In the genomic region with DNA sequence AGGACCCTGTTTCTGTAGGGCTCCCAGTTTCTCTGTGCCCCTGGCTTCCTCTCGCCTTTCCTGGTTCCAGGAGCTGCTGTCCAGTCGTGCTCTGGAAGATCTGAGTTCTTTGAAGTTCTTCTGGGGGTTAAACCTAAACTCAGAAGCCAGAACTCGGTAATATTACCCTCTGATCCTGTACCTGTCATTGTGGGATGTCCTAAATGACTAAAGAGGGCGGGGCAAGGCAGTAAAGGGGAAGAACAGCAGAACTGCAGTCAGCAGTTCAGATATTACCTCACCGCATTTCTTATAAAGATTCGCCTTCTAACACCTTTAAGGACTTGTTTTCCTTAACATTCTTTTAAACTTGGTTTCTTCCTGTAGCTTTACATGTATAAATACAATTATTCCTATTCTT, we compare ENCODE assay signal across 14 cellular contexts.
DNase-seq lines count a peak whose midpoint lies in the region; ATAC-seq and TF ChIP-seq lines count a peak whose summit lies in the region.
"Had no signal": no experiment of that assay in that cellular context is flagged by ENCODE, and none has a peak within 500 bp of the region (broad histone marks: within the 10 kb centered on the region; RNA-seq: fewer than 3 reads in every experiment).

No MANE protein-coding gene starts in this region.

- H3K4me3 Mint-ChIP-seq in CD4-positive, alpha-beta T cell, result no peak overlapping the region
- H3K4me3 Mint-ChIP-seq in T-cell, result no peak overlapping the region
- H3K4me3 Mint-ChIP-seq: activated T-cell treated with anti-CD3 and anti-CD28 coated beads, Interleukin-2, amount 50 U/mL, for 4 hours had no signal

- H3K4me1 Mint-ChIP-seq in CD4-positive, alpha-beta T cell (ENCODE audit: low read depth), result peaks cover under 1% of the 10 kb centered on the region
- H3K4me1 Mint-ChIP-seq in T-cell, result peaks cover 1 to 5% (median 1%) of the 10 kb centered on the region in 3 donors

- ATAC-seq in CD4-positive, alpha-beta T cell (ENCODE audit: poor library complexity), result no peak
- peak; percentile 62 for ATAC-seq in GM18519 (IDR thresholded peaks at IDR 0.05; ENCODE audit: low FRiP score, unreplicated experiment)
- ATAC-seq in HG02885 (IDR thresholded peaks at IDR 0.05; ENCODE audit: poor library complexity, unreplicated experiment), result peak; percentile 61
- ATAC-seq in T-cell (replicated peaks in 1 of 4), result no peak
- no peak for ATAC-seq in Right ventricle myocardium superior (ENCODE audit: poor library complexity)

- H3K36me3 ChIP-seq in colonic mucosa, result no peaks in the 10 kb centered on the region

- H3K36me3 Mint-ChIP-seq in CD4-positive, alpha-beta T cell (ENCODE audit: low read depth), result peaks cover 65% of the 10 kb centered on the region
- H3K36me3 Mint-ChIP-seq in T-cell, result peaks cover 42% of the 10 kb centered on the region

- H3K4me3 ChIP-seq in colonic mucosa, result no peak overlapping the region
- H3K4me3 ChIP-seq: BLaER1 treated with 17β-estradiol and CSF1 and Interleukin-3, amounts not matched to agents 10 nM and 100 nM had no signal

- CTCF ChIA-PET in CD4-positive, alpha-beta T cell (lab: Charles Lee), result no interaction called here
- CTCF ChIA-PET in T-cell (lab: Charles Lee), result no interaction called here

- H3K27me3 Mint-ChIP-seq in CD4-positive, alpha-beta T cell, result no peaks in the 10 kb centered on the region
- H3K27me3 Mint-ChIP-seq in T-cell, result no peaks in the 10 kb centered on the region

- no peaks in the 10 kb centered on the region for H3K9me3 ChIP-seq in CD4-positive, alpha-beta T cell (ENCODE audit: control insufficient read depth, low read length)
- H3K9me3 ChIP-seq in colonic mucosa, result no peaks in the 10 kb centered on the region
- H3K9me3 ChIP-seq: BLaER1 treated with 17β-estradiol and CSF1 and Interleukin-3, amounts not matched to agents 10 nM and 100 nM had no signal

- H3K9me3 Mint-ChIP-seq in CD4-positive, alpha-beta T cell, result no peaks in the 10 kb centered on the region
- H3K9me3 Mint-ChIP-seq in T-cell, result no peaks in the 10 kb centered on the region
- H3K9me3 Mint-ChIP-seq: activated T-cell treated with anti-CD3 and anti-CD28 coated beads, Interleukin-2, amount 50 U/mL, for 4 hours had no signal

- peak overlapping the region; percentile 22 for H3K27ac Mint-ChIP-seq in CD4-positive, alpha-beta T cell
- H3K27ac Mint-ChIP-seq in T-cell, result no peak overlapping the region

- H3K27ac ChIP-seq in CD4-positive, alpha-beta T cell (ENCODE audit: low read depth, low read length), result no peak overlapping the region
- H3K27ac ChIP-seq in colonic mucosa, result no peak overlapping the region
- H3K27ac ChIP-seq: BLaER1 treated with 17β-estradiol and CSF1 and Interleukin-3, amounts not matched to agents 10 nM and 100 nM had no signal

- TF ChIP-seq CTCF in CD4-positive, alpha-beta T cell (IDR thresholded peaks at IDR 0.05), result no peak
- TF ChIP-seq CTCF in colonic mucosa (IDR thresholded peaks at IDR 0.05), result no peak

- intact Hi-C loops in CD4-positive, alpha-beta T cell (cut with DNase I, micrococcal nuclease), result no loop called here
- intact Hi-C loops in colonic mucosa (cut with DNase I) (no loop called here), Right ventricle myocardium superior (cut with DNase I) (no loop called here)

- POLR2A ChIA-PET in CD4-positive, alpha-beta T cell (lab: Charles Lee), result no interaction called here
- POLR2A ChIA-PET in T-cell (lab: Charles Lee), result no interaction called here

- no peaks in the 10 kb centered on the region for H3K27me3 ChIP-seq in CD4-positive, alpha-beta T cell (ENCODE audit: control insufficient read depth, insufficient read depth, low read length)
- no peaks in the 10 kb centered on the region for H3K27me3 ChIP-seq in colonic mucosa
- H3K27me3 ChIP-seq: BLaER1 treated with 17β-estradiol and CSF1 and Interleukin-3, amounts not matched to agents 10 nM and 100 nM had no signal

- H3K4me1 ChIP-seq in colonic mucosa, result peaks cover 5% of the 10 kb centered on the region

- no peak overlapping the region for H3K9ac ChIP-seq in colonic mucosa (ENCODE audit: low read depth in 2 of 2, low read length in 2 of 2)
- H3K9ac ChIP-seq: BLaER1 treated with 17β-estradiol and CSF1 and Interleukin-3, amounts not matched to agents 10 nM and 100 nM had no signal

- no peak for DNase-seq in CD4-positive, alpha-beta T cell
- DNase-seq in colonic mucosa, result peak; percentile 59
- DNase-seq in dedifferentiated amniotic fluid mesenchymal stem cell (ENCODE audit: extremely low spot score), result no peak
- no peak for DNase-seq in T-cell
- no peak for DNase-seq in Right ventricle myocardium superior
- no peak for DNase-seq in DMS 273 (lab: John Stamatoyannopoulos, UW; ENCODE audit: unreplicated experiment)
- DNase-seq: activated T-cell treated with anti-CD3 and anti-CD28 coated beads, Interleukin-2, amount 50 U/mL, for 4 hours; erythroblast; NCI-H510A; RPMI8226; stimulated activated CD4-positive, alpha-beta T cell treated with anti-CD3 and anti-CD28 coated beads, Interleukin-2, amount 100 ng/mL, for 48 hours had no signal

Comparison
In these comparisons a context has a peak if more than half of its experiments do, and no peak if none do; other contexts are left out.
1. ATAC-seq: peak in GM18519 (single experiment) and HG02885 (single experiment); none in CD4-positive, alpha-beta T cell (single experiment), T-cell (0 of 4) and Right ventricle myocardium superior (single experiment).